Comparison of ENCODE assay signal across 9 cellular contexts in the genomic region with DNA sequence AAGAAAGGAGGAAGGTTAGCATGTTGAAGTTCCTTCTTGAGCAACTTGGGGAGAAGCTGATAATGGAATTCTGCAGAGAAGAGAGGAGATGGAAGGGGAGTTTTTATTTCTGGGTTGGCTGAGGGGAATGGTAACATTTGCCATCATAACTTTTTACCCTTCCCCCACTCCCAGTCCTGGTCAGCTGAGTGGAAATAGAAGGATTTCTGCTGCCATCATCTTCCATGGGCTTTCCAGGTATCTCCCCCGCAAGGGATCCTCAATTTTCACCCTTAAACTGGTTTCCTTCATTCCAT. TPM values are rescaled to one million over a fixed set of nuclear protein-coding genes. Genes with fewer than 3 reads are reported as not detected.
DNase-seq lines count a peak whose midpoint lies in the region; ATAC-seq and TF ChIP-seq lines count a peak whose summit lies in the region.
"Had no signal": no experiment of that assay in that cellular context is flagged by ENCODE, and none has a peak within 500 bp of the region (broad histone marks: within the 10 kb centered on the region; RNA-seq: fewer than 3 reads in every experiment).

No MANE protein-coding gene starts in this region.

- peaks cover 8% of the 10 kb centered on the region for H3K27me3 Mint-ChIP-seq in CD4-positive, alpha-beta T cell
- H3K27me3 Mint-ChIP-seq in WTC11 (ENCODE audit: low read depth): peaks cover 7% of the 10 kb centered on the region

- POLR2A ChIA-PET in CD4-positive, alpha-beta T cell (lab: Charles Lee): interaction anchor here (0.7 kb wide), 1 partner anchor 15 kb away, joined by 3 read pairs; no protein-coding TSS in a partner anchor
- POLR2A ChIA-PET in WTC11 (lab: Charles Lee): interaction anchor here (1.2 kb wide), 1 partner anchor 8 kb away, joined by 3 read pairs; no protein-coding TSS in a partner anchor

- no peak overlapping the region for H3K9ac ChIP-seq in muscle layer of colon (ENCODE audit: low read length)

- CTCF ChIA-PET in CD4-positive, alpha-beta T cell (lab: Charles Lee): interaction anchor here (3.9 kb wide), 1 partner anchor 23 kb away, joined by 15 read pairs; no protein-coding TSS in a partner anchor
- CTCF ChIA-PET in WTC11 (lab: Charles Lee): interaction anchor here (1.0 to 5.0 kb wide), 4 partner anchors 14 to 129 kb away, joined by 3 to 31 read pairs (median 7); partner anchors contain the start of gene B4GALNT1

- H3K36me3 Mint-ChIP-seq in CD4-positive, alpha-beta T cell (ENCODE audit: low read depth): peaks cover 32% of the 10 kb centered on the region
- H3K36me3 Mint-ChIP-seq in WTC11: peaks cover 15% of the 10 kb centered on the region

- H3K36me3 ChIP-seq in muscle layer of colon (ENCODE audit: insufficient read depth, low read length) (peaks cover 38% of the 10 kb centered on the region), stomach (peaks cover 11 to 48% (median 41%) of the 10 kb centered on the region in 4 donors)

- no peak overlapping the region for H3K27ac Mint-ChIP-seq in CD4-positive, alpha-beta T cell
- no peak overlapping the region for H3K27ac Mint-ChIP-seq in WTC11

- peaks cover 41% of the 10 kb centered on the region for H3K4me1 Mint-ChIP-seq in CD4-positive, alpha-beta T cell (ENCODE audit: low read depth)
- H3K4me1 Mint-ChIP-seq in WTC11: peaks cover 38% of the 10 kb centered on the region

- WGBS in stomach, 5 donors: 94 to 100% (median 97%) methylated on average over 1 of the region's 1 CpG

- peak overlapping the region in 1 of 2 donors; percentile 90 for H3K4me3 ChIP-seq in muscle layer of colon (ENCODE audit: low read depth in 1 of 2, low read length in 2 of 2)
- H3K4me3 ChIP-seq in stomach: peak overlapping the region in 2 of 4 donors; percentile 80 to 89

- H3K9me3 ChIP-seq in CD4-positive, alpha-beta T cell (ENCODE audit: control insufficient read depth, low read length): no peaks in the 10 kb centered on the region
- H3K9me3 ChIP-seq in muscle layer of colon (ENCODE audit: low read length) (no peaks in the 10 kb centered on the region), stomach (no peaks in the 10 kb centered on the region)
- H3K9me3 ChIP-seq: left lung, Peyer's patch had no signal

- H3K27me3 ChIP-seq in CD4-positive, alpha-beta T cell (ENCODE audit: control insufficient read depth, insufficient read depth, low read length): no peaks in the 10 kb centered on the region
- H3K27me3 ChIP-seq in muscle layer of colon (ENCODE audit: control insufficient read depth in 1 of 2, insufficient read depth in 2 of 2, low read length in 2 of 2) (no peaks in the 10 kb centered on the region), stomach (peaks cover 0 to 28% (median 9%) of the 10 kb centered on the region in 3 donors)
- H3K27me3 ChIP-seq: Peyer's patch had no signal

- no peak overlapping the region for H3K27ac ChIP-seq in CD4-positive, alpha-beta T cell (ENCODE audit: low read depth, low read length)
- peak overlapping the region; percentile 98 for H3K27ac ChIP-seq in muscle layer of colon (ENCODE audit: low read depth, low read length)
- H3K27ac ChIP-seq in stomach: peak overlapping the region in 1 of 5 donors; percentile 95

- TF ChIP-seq EP300 in stomach (IDR thresholded peaks at IDR 0.05): no peak

- DNase-seq in CD4-positive, alpha-beta T cell: no peak
- DNase-seq in WTC11 (ENCODE audit: low spot score) (no peak), T-helper 1 cell (no peak), stomach (no peak)
- DNase-seq: left lung, NCI-H2081 treated with DMSO at 0.1 percent for 48 hours, Peyer's patch had no signal

- TF ChIP-seq POLR2A in stomach (IDR thresholded peaks at IDR 0.05): no peak

- no peak for TF ChIP-seq CTCF in CD4-positive, alpha-beta T cell (IDR thresholded peaks at IDR 0.05)
- TF ChIP-seq CTCF in WTC11 (IDR thresholded peaks at IDR 0.05) (no peak), stomach (IDR thresholded peaks at IDR 0.05) (no peak)

- no peaks in the 10 kb centered on the region for H3K9me3 Mint-ChIP-seq in CD4-positive, alpha-beta T cell
- no peaks in the 10 kb centered on the region for H3K9me3 Mint-ChIP-seq in WTC11

- intact Hi-C loops in CD4-positive, alpha-beta T cell (cut with DNase I, micrococcal nuclease): no loop called here
- intact Hi-C loops in stomach (cut with DNase I; ENCODE audit: low total_unique reads): no loop called here

- no peak for ATAC-seq in CD4-positive, alpha-beta T cell (ENCODE audit: poor library complexity)
- no peak for ATAC-seq in WTC11
- no peak for ATAC-seq in GM19397 (IDR thresholded peaks at IDR 0.05; ENCODE audit: unreplicated experiment)

- peaks cover 28% of the 10 kb centered on the region for H3K4me1 ChIP-seq in muscle layer of colon (ENCODE audit: insufficient read depth, low read length)
- H3K4me1 ChIP-seq in stomach: peaks cover 15 to 57% (median 42%) of the 10 kb centered on the region in 4 donors

- peak overlapping the region; percentile 92 for H3K4me3 Mint-ChIP-seq in CD4-positive, alpha-beta T cell
- peak overlapping the region; percentile 85; the same call in 1 of the 2 replicates for H3K4me3 Mint-ChIP-seq in WTC11

TF ChIP-seq in WTC11, 78 proteins besides CTCF, POLR2A, EP300 and RAD21 (continues in another document):
- TF ChIP-seq NR3C1 (CRISPR knock-in tag; conservative IDR thresholded peaks at IDR 0.05; ENCODE audit: low read depth): no peak
- TF ChIP-seq ZNF263 (CRISPR knock-in tag; IDR thresholded peaks at IDR 0.05; ENCODE audit: low read depth): no peak
- no peak for TF ChIP-seq ERG (CRISPR knock-in tag; IDR thresholded peaks at IDR 0.05)
- no peak for TF ChIP-seq RELA (CRISPR knock-in tag; IDR thresholded peaks at IDR 0.05; ENCODE audit: borderline replicate concordance)
- no peak for TF ChIP-seq ESRRA (CRISPR knock-in tag; IDR thresholded peaks at IDR 0.05; ENCODE audit: borderline replicate concordance)
- TF ChIP-seq ZNF423 (CRISPR knock-in tag; IDR thresholded peaks at IDR 0.05): no peak
- TF ChIP-seq GTF2I (CRISPR knock-in tag; conservative IDR thresholded peaks at IDR 0.05): no peak
- no peak for TF ChIP-seq GABPB1 (CRISPR knock-in tag; IDR thresholded peaks at IDR 0.05)
- TF ChIP-seq ATF6 (CRISPR knock-in tag; IDR thresholded peaks at IDR 0.05): no peak
- TF ChIP-seq IRF1 (CRISPR knock-in tag; IDR thresholded peaks at IDR 0.05): no peak
- no peak for TF ChIP-seq NR1H2 (CRISPR knock-in tag; IDR thresholded peaks at IDR 0.05)

RNA-seq across cellular contexts. Expression of gene DTX3, which starts 1.3 kb away (rescaled TPM):
- total RNA-seq in CD4-positive, alpha-beta T cell: 10 to 100 TPM; 28.6 to 29.4 TPM
- total RNA-seq in WTC11 (2021): 52.4 to 57.0 TPM (median 55.7 TPM) in 3 replicates
- total RNA-seq in stomach: 10 to 100 TPM in 3 of 5 donors, 1 to 10 TPM in 2; 5.2 to 49.6 (median 14.3) TPM
- polyA plus RNA-seq in stomach: 10 to 100 TPM; 14.6 to 26.9 (median 17.1) TPM

RNA-seq across cellular contexts. Expression of gene ARHGEF25, which starts 5.3 kb away (rescaled TPM):
- total RNA-seq in CD4-positive, alpha-beta T cell: under 1 TPM; 0.25 to 0.27 TPM
- 11.9 to 19.0 TPM (median 17.2 TPM) in 3 replicates for total RNA-seq in WTC11 (2021)
- total RNA-seq in stomach: 100 to 1,000 TPM in 1 of 5 donors, 10 to 100 TPM in 4; 18.7 to 220 (median 31.8) TPM
- 10 to 100 TPM; 22.5 to 48.4 (median 24.8) TPM for polyA plus RNA-seq in stomach

RNA-seq across cellular contexts. Expression of gene PIP4K2C, which starts 15.0 kb away (rescaled TPM):
- total RNA-seq in CD4-positive, alpha-beta T cell: 10 to 100 TPM; 15.1 to 17.3 TPM
- total RNA-seq in WTC11 (2021) (25.4 to 26.9 TPM (median 25.8 TPM) in 3 replicates), stomach (100 to 1,000 TPM in 1 of 5 donors, 10 to 100 TPM in 4; 15.9 to 116 (median 46.1) TPM)
- 10 to 100 TPM; 14.1 to 39.7 (median 20.1) TPM for polyA plus RNA-seq in stomach

RNA-seq across cellular contexts. Expression of gene B4GALNT1, which starts 27.0 kb away (rescaled TPM):
- total RNA-seq in CD4-positive, alpha-beta T cell: not detected
- total RNA-seq in WTC11 (2021) (0.46 to 1.2 TPM (median 1.2 TPM) in 3 replicates), stomach (1 to 10 TPM in 1 of 5 donors, not detected in 4; 1.1 TPM)
- polyA plus RNA-seq in stomach: under 1 TPM; 0.31 to 0.75 (median 0.60) TPM

RNA-seq across cellular contexts. Expression of gene KIF5A, which starts 56.1 kb away (rescaled TPM):
- under 1 TPM; 0.39 to 0.47 TPM for total RNA-seq in CD4-positive, alpha-beta T cell
- total RNA-seq in WTC11 (2021) (15.9 to 17.9 TPM (median 16.1 TPM) in 3 replicates), stomach (1 to 10 TPM in 4 of 5 donors, not detected in 1; 1.3 to 2.3 (median 1.6) TPM)
- polyA plus RNA-seq in stomach: under 1 TPM; 0.19 to 0.40 (median 0.31) TPM

Comparison
In these comparisons a context has a peak if more than half of its experiments do, and no peak if none do; other contexts are left out.
1. RNA of gene ARHGEF25, which starts 5.3 kb away (total RNA-seq): 18.7 to 220 TPM in stomach and 11.9 to 19.0 TPM in WTC11; 0.25 to 0.27 TPM in CD4-positive, alpha-beta T cell; every median in the first group is over 10 times any median in the second.